ENCODE assay signal across 23 cellular contexts in the genomic region with DNA sequence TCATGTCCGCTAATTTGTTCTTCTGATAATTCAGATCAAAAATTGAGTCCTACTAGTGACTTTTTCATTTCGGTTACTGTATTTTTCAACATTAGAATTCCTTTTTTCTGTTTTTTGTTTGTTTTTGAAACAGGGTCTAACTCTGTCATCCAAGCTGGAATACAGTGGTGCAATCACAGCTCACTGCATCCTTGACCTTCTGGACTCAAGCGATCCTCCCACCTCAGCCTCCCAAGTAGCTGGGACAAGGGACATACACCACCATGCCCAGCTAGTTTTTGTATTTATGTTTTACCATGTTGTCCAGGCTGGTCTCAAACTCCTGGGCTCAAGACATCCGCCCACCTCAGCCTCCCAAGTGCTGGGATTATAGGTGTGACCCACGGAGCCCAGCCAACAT.
"Had no signal": no experiment of that assay in that cellular context is flagged by ENCODE, and none has a peak within 500 bp of the region (broad histone marks: within the 10 kb centered on the region; RNA-seq: fewer than 3 reads in every experiment).

No MANE protein-coding gene starts in this region.

- H3K36me3 Mint-ChIP-seq: mesothelial cell of epicardium, naive B cell had no signal

- H3K4me3 ChIP-seq: colonic mucosa, dorsolateral prefrontal cortex, esophagus muscularis mucosa, gastroesophageal sphincter, heart right ventricle, left lung, lower lobe of right lung, mucosa of descending colon had no signal

- H3K27ac ChIP-seq: colonic mucosa, dorsolateral prefrontal cortex, esophagus muscularis mucosa, foreskin keratinocyte, gastroesophageal sphincter, heart right ventricle, left lung, lower lobe of right lung had no signal

- H3K9me3 ChIP-seq: colonic mucosa, esophagus muscularis mucosa, gastroesophageal sphincter, heart right ventricle, left lung, lower lobe of right lung, mucosa of descending colon had no signal

- DNase-seq: colonic mucosa; cortex of kidney; dermis blood vessel endothelial cell; dorsolateral prefrontal cortex; effector CD4-positive, alpha-beta T cell; effector memory CD4-positive, alpha-beta T cell; foreskin keratinocyte; head of caudate nucleus; heart right ventricle; hippocampal formation; left cardiac atrium; left lung; left ventricle myocardium superior; lower lobe of right lung; mesenchymal stem cell; mucosa of descending colon; naive B cell had no signal

- ATAC-seq: foreskin keratinocyte, gastroesophageal sphincter, heart right ventricle, left cardiac atrium, left lung, left ventricle myocardium superior, lower lobe of right lung, mucosa of descending colon had no signal

- H3K4me1 Mint-ChIP-seq: mesothelial cell of epicardium, naive B cell had no signal

- H3K27ac Mint-ChIP-seq: mesothelial cell of epicardium had no signal

- H3K9me3 Mint-ChIP-seq: mesothelial cell of epicardium had no signal

- H3K4me1 ChIP-seq: colonic mucosa, esophagus muscularis mucosa, foreskin keratinocyte, gastroesophageal sphincter, heart right ventricle, left lung, lower lobe of right lung had no signal

- H3K4me3 Mint-ChIP-seq: mesothelial cell of epicardium, naive B cell had no signal

- FAIRE-seq: frontal cortex, islet of Langerhans, keratinocyte had no signal

- H3K36me3 ChIP-seq: colonic mucosa, esophagus muscularis mucosa, gastroesophageal sphincter, heart right ventricle, left lung, lower lobe of right lung had no signal

- H3K27me3 ChIP-seq: colonic mucosa, foreskin keratinocyte, left lung had no signal
